In the genomic region with DNA sequence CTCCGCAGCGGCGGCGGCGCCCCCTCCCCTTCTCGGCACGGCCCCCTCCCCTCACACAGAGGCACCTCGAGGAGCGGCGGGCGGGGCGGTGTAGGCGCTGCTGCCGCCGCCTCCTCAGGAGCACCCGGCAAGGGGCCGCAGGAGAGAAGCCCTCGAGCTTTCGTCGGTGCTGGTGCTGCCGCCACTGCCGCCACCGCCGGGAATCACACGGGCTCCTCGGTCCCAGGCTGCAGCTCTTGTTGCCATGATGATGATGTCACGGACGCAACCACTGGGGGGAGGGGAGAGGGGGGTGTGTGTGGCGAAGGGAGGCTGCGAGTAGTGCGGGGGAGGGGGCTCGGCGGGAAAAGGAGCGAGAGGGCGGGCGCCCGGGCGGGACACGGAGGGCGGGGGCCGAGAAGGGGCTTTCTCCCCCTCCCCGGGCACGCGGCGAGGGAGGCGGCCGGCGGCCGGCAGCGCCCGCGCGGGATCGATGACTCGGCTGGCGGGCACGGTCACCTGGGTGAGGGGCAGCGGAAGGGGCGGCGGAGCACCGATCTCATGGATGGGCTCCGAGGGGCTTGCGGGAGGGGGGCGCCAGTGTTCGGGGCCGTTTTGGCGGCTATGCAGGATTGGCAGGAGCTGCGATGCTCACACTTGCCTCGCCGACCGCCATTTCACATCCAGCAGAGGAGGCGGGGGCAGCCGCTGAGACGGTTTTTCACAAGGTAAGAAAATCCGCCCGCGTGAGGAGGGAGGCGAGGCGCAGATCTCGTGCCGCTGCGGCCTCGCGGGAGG, we compare ENCODE assay signal across 1 cellular context.
TF ChIP-seq lines count a peak whose summit lies in the region.

REV3L (minus strand) TSS at position 260 of the 777 bp plus-strand sequence. CDS start 330 bp downstream, outside the sequence.

TF ChIP-seq in HEK293, 187 proteins besides CTCF, POLR2A, EP300 and RAD21 (continued from another document and continues in another):
- TF ChIP-seq INSM2 (tag by site-specific recombination; IDR thresholded peaks at IDR 0.05), result peak; percentile 9; the same call in 1 of the 2 replicates
- no peak for TF ChIP-seq ZNF510 (tag by site-specific recombination; IDR thresholded peaks at IDR 0.05; ENCODE audit: insufficient replicate concordance)
- peak; percentile 55 for TF ChIP-seq YY2 (tag by site-specific recombination; IDR thresholded peaks at IDR 0.05)
- TF ChIP-seq ZNF48 (tag by site-specific recombination; IDR thresholded peaks at IDR 0.05), result no peak
- TF ChIP-seq ZNF677 (tag by site-specific recombination; IDR thresholded peaks at IDR 0.05), result no peak
- no peak for TF ChIP-seq ZNF19 (tag by site-specific recombination; IDR thresholded peaks at IDR 0.05; ENCODE audit: low read depth)
- TF ChIP-seq ZNF391 (tag by site-specific recombination; IDR thresholded peaks at IDR 0.05; ENCODE audit: borderline replicate concordance, low read depth), result peak; percentile 89
- TF ChIP-seq ZBTB1 (tag by site-specific recombination; IDR thresholded peaks at IDR 0.05), result no peak
- TF ChIP-seq ZSCAN23 (tag by site-specific recombination; IDR thresholded peaks at IDR 0.05), result peak; percentile 51; the same call in 1 of the 2 replicates
- no peak for TF ChIP-seq ZNF350 (tag by site-specific recombination; IDR thresholded peaks at IDR 0.05)
- TF ChIP-seq ZSCAN5A (tag by site-specific recombination; IDR thresholded peaks at IDR 0.05), result no peak
- TF ChIP-seq ZNF404 (tag by site-specific recombination; IDR thresholded peaks at IDR 0.05), result no peak
- no peak for TF ChIP-seq ZNF530 (tag by site-specific recombination; IDR thresholded peaks at IDR 0.05; ENCODE audit: low read depth)
- TF ChIP-seq ZBTB48 (tag by site-specific recombination; IDR thresholded peaks at IDR 0.05), result peak; percentile 67
- TF ChIP-seq ZNF791 (tag by site-specific recombination; IDR thresholded peaks at IDR 0.05), result no peak
- peak; percentile 78 for TF ChIP-seq ZNF596 (tag by site-specific recombination; IDR thresholded peaks at IDR 0.05)
- no peak for TF ChIP-seq ZNF514 (tag by site-specific recombination; IDR thresholded peaks at IDR 0.05)
- TF ChIP-seq SETDB1 (IDR thresholded peaks at IDR 0.05; ENCODE audit: insufficient read length, low read length), result no peak
- TF ChIP-seq, protein P1, sequence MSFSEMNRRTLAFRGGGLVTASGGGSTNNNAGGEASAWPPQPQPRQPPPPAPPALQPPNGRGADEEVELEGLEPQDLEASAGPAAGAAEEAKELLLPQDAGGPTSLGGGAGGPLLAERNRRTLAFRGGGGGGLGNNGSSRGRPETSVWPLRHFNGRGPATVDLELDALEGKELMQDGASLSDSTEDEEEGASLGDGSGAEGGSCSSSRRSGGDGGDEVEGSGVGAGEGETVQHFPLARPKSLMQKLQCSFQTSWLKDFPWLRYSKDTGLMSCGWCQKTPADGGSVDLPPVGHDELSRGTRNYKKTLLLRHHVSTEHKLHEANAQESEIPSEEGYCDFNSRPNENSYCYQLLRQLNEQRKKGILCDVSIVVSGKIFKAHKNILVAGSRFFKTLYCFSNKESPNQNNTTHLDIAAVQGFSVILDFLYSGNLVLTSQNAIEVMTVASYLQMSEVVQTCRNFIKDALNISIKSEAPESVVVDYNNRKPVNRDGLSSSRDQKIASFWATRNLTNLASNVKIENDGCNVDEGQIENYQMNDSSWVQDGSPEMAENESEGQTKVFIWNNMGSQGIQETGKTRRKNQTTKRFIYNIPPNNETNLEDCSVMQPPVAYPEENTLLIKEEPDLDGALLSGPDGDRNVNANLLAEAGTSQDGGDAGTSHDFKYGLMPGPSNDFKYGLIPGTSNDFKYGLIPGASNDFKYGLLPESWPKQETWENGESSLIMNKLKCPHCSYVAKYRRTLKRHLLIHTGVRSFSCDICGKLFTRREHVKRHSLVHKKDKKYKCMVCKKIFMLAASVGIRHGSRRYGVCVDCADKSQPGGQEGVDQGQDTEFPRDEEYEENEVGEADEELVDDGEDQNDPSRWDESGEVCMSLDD (tag by site-specific recombination; IDR thresholded peaks at IDR 0.05), result no peak
- TF ChIP-seq ZNF560 (tag by site-specific recombination; IDR thresholded peaks at IDR 0.05; ENCODE audit: borderline replicate concordance), result no peak
- no peak for TF ChIP-seq ZNF214 (tag by site-specific recombination; IDR thresholded peaks at IDR 0.05; ENCODE audit: borderline replicate concordance)
- peak; percentile 72 for TF ChIP-seq ZBTB20 (tag by site-specific recombination; IDR thresholded peaks at IDR 0.05)
- TF ChIP-seq SCRT2 (tag by site-specific recombination; IDR thresholded peaks at IDR 0.05), result peak; percentile 50
- no peak for TF ChIP-seq MEIS1 (CRISPR knock-in tag; IDR thresholded peaks at IDR 0.05; ENCODE audit: borderline replicate concordance)
- peak; percentile 77 for TF ChIP-seq SP3 (tag by site-specific recombination; IDR thresholded peaks at IDR 0.05)
- no peak for TF ChIP-seq ZFP41 (tag by site-specific recombination; IDR thresholded peaks at IDR 0.05; ENCODE audit: borderline replicate concordance)
- TF ChIP-seq MYNN (tag by site-specific recombination; IDR thresholded peaks at IDR 0.05; ENCODE audit: borderline replicate concordance), result no peak; the same call in 1 of the 2 replicates
- TF ChIP-seq ZNF561 (tag by site-specific recombination; IDR thresholded peaks at IDR 0.05; ENCODE audit: borderline replicate concordance), result peak; percentile 33; the same call in 1 of the 2 replicates
- peak; percentile 86 for TF ChIP-seq OSR2 (tag by site-specific recombination; IDR thresholded peaks at IDR 0.05)
- peak; percentile 83 for TF ChIP-seq GLIS2 (tag by site-specific recombination; IDR thresholded peaks at IDR 0.05)
- peak; percentile 92 for TF ChIP-seq FEZF1 (tag by site-specific recombination; IDR thresholded peaks at IDR 0.05)
- TF ChIP-seq ZNF624 (tag by site-specific recombination; IDR thresholded peaks at IDR 0.05), result no peak
- no peak for TF ChIP-seq ZNF37A (tag by site-specific recombination; IDR thresholded peaks at IDR 0.05)
- TF ChIP-seq, protein P2, sequence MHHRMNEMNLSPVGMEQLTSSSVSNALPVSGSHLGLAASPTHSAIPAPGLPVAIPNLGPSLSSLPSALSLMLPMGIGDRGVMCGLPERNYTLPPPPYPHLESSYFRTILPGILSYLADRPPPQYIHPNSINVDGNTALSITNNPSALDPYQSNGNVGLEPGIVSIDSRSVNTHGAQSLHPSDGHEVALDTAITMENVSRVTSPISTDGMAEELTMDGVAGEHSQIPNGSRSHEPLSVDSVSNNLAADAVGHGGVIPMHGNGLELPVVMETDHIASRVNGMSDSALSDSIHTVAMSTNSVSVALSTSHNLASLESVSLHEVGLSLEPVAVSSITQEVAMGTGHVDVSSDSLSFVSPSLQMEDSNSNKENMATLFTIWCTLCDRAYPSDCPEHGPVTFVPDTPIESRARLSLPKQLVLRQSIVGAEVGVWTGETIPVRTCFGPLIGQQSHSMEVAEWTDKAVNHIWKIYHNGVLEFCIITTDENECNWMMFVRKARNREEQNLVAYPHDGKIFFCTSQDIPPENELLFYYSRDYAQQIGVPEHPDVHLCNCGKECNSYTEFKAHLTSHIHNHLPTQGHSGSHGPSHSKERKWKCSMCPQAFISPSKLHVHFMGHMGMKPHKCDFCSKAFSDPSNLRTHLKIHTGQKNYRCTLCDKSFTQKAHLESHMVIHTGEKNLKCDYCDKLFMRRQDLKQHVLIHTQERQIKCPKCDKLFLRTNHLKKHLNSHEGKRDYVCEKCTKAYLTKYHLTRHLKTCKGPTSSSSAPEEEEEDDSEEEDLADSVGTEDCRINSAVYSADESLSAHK (tag by site-specific recombination; IDR thresholded peaks at IDR 0.05), result no peak
- TF ChIP-seq EGR2 (tag by site-specific recombination; IDR thresholded peaks at IDR 0.05; ENCODE audit: low read depth), result peak; percentile 74; the same call in 1 of the 2 replicates
- TF ChIP-seq MZF1 (tag by site-specific recombination; IDR thresholded peaks at IDR 0.05; ENCODE audit: borderline replicate concordance), result no peak
- TF ChIP-seq ZNF362 (tag by site-specific recombination; IDR thresholded peaks at IDR 0.05), result no peak
- TF ChIP-seq ZNF354C (tag by site-specific recombination; IDR thresholded peaks at IDR 0.05; ENCODE audit: borderline replicate concordance, low read depth), result no peak
- TF ChIP-seq, protein P3, sequence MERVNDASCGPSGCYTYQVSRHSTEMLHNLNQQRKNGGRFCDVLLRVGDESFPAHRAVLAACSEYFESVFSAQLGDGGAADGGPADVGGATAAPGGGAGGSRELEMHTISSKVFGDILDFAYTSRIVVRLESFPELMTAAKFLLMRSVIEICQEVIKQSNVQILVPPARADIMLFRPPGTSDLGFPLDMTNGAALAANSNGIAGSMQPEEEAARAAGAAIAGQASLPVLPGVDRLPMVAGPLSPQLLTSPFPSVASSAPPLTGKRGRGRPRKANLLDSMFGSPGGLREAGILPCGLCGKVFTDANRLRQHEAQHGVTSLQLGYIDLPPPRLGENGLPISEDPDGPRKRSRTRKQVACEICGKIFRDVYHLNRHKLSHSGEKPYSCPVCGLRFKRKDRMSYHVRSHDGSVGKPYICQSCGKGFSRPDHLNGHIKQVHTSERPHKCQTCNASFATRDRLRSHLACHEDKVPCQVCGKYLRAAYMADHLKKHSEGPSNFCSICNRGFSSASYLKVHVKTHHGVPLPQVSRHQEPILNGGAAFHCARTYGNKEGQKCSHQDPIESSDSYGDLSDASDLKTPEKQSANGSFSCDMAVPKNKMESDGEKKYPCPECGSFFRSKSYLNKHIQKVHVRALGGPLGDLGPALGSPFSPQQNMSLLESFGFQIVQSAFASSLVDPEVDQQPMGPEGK (tag by site-specific recombination; IDR thresholded peaks at IDR 0.05), result peak; percentile 87
- TF ChIP-seq ZNF221 (tag by site-specific recombination; IDR thresholded peaks at IDR 0.05; ENCODE audit: borderline replicate concordance), result no peak
- 0 out of 2 replicates have a peak, but pooled peaks have one; percentile 7 for TF ChIP-seq ZNF660 (tag by site-specific recombination; IDR thresholded peaks at IDR 0.05)
- no peak; the same call in 1 of the 2 replicates for TF ChIP-seq ZNF600 (tag by site-specific recombination; IDR thresholded peaks at IDR 0.05)
- no peak for TF ChIP-seq ZNF302 (tag by site-specific recombination; IDR thresholded peaks at IDR 0.05; ENCODE audit: low read depth)
- TF ChIP-seq ZNF76 (tag by site-specific recombination; IDR thresholded peaks at IDR 0.05; ENCODE audit: borderline replicate concordance, low read depth), result peak; percentile 62; the same call in 1 of the 2 replicates
- no peak for TF ChIP-seq ZNF175 (tag by site-specific recombination; IDR thresholded peaks at IDR 0.05)
- TF ChIP-seq ZNF701 (tag by site-specific recombination; IDR thresholded peaks at IDR 0.05), result no peak
- TF ChIP-seq, protein P4, sequence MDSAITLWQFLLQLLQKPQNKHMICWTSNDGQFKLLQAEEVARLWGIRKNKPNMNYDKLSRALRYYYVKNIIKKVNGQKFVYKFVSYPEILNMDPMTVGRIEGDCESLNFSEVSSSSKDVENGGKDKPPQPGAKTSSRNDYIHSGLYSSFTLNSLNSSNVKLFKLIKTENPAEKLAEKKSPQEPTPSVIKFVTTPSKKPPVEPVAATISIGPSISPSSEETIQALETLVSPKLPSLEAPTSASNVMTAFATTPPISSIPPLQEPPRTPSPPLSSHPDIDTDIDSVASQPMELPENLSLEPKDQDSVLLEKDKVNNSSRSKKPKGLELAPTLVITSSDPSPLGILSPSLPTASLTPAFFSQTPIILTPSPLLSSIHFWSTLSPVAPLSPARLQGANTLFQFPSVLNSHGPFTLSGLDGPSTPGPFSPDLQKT (IDR thresholded peaks at IDR 0.05; ENCODE audit: borderline replicate concordance, low read depth, low read length), result no peak
- no peak for TF ChIP-seq TRIM28 (IDR thresholded peaks at IDR 0.05; ENCODE audit: borderline replicate concordance, low read length)
- no peak for TF ChIP-seq ZNF658 (tag by site-specific recombination; IDR thresholded peaks at IDR 0.05)
- no peak for TF ChIP-seq ZBTB49 (tag by site-specific recombination; IDR thresholded peaks at IDR 0.05; ENCODE audit: low read depth)
